Comparison of ENCODE assay signal across 14 cellular contexts in the genomic region with DNA sequence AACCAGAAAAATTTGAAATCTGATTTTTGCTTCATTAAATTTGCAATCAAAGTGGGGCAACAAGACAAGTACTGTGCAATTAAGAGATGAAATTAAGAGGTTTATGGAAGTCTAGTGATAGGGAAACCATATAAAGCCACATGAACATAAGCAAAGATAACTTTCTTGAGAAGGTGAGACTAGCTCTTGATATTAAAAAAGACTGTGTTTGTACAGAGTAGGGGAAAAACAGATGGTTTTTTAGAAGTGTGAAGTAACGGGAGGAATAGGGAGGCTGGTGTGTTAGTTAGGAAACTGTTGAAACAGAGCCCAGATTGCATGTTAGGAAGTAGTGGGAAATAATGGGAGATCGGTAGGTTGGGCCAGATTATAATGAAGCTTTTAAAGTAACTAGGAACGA.
DNase-seq lines count a peak whose midpoint lies in the region.
"Had no signal": no experiment of that assay in that cellular context is flagged by ENCODE, and none has a peak within 500 bp of the region (broad histone marks: within the 10 kb centered on the region; RNA-seq: fewer than 3 reads in every experiment).

No MANE protein-coding gene starts in this region.

- in situ Hi-C loops in G401 (cut with HindIII; ENCODE audit: low sequenced_read_pairs), result no loop called here

- peak; percentile 38 for DNase-seq in NCI-H1092 treated with DMSO at 0.1 percent for 48 hours (lab: John Stamatoyannopoulos, UW)
- no peak for DNase-seq in NCI-H1092 (lab: John Stamatoyannopoulos, UW)
- peak; percentile 47 for DNase-seq in Ammon's horn (ENCODE audit: low spot score)
- peak; percentile 58 for DNase-seq in inferior parietal cortex (ENCODE audit: extremely low spot score)
- DNase-seq in NCI-H1436 treated with DMSO at 0.1 percent for 48 hours (lab: John Stamatoyannopoulos, UW), result no peak
- DNase-seq in G401 (ENCODE audit: low spot score), result no peak
- DNase-seq: BE2C; CD4-positive, alpha-beta T cell; CD8-positive, alpha-beta memory T cell; DMS 273 treated with DMSO at 0.1 percent for 48 hours; DMS79; EL; GF-D8; H9 had no signal

Comparison
In these comparisons a context has a peak if more than half of its experiments do, and no peak if none do; other contexts are left out.
1. DNase-seq: peak in NCI-H1092 treated with DMSO at 0.1 percent for 48 hours (single experiment), Ammon's horn (single experiment) and inferior parietal cortex (single experiment); none in NCI-H1092 (single experiment), NCI-H1436 treated with DMSO at 0.1 percent for 48 hours (single experiment) and G401 (single experiment).